In the genomic region with DNA sequence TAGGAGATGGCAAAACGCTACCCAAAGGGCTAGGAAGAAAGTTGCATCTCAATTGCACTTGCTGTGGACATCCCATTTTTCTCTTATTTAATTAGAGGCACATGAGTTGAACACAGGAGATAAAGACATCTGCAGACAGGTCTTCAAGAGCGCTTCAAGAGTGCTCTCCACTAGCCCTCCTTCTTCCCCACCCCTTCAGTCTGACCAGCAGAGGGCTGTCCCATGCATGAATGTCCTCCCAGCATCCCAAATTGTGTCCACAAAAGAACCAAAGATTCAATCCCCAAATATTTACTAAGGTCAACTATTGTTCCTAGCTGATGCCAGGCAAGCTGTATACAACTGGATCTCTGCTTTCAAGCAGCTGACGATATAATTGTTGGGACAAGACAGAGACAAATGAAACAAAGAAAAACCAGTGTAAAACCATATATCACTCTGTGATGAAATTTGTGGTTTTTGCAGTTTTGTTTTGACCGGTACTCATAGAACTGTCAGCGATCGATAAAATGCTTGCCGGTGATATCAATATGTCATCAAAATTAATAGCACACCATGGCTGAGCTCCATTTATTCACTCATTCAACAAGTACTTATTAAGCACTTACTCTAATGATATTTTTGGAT, we compare ENCODE assay signal across 21 cellular contexts.
DNase-seq lines count a peak whose midpoint lies in the region; ATAC-seq and TF ChIP-seq lines count a peak whose summit lies in the region.
"Had no signal": no experiment of that assay in that cellular context is flagged by ENCODE, and none has a peak within 500 bp of the region (broad histone marks: within the 10 kb centered on the region; RNA-seq: fewer than 3 reads in every experiment).

No MANE protein-coding gene starts in this region.

- no peaks in the 10 kb centered on the region for H3F3A ChIP-seq in DOHH2 (ENCODE audit: control insufficient read depth, insufficient read depth)

- BruUV-seq in Calu3 (replicated peaks; lab: Mats Ljungman, UMichigan): no TSS peak

- DNase-seq in GM13977 (ENCODE audit: low spot score): no peak
- no peak for DNase-seq in memory B cell (ENCODE audit: low spot score in 2 of 2)
- no peak for DNase-seq in Calu3
- DNase-seq in adrenal gland: no peak
- DNase-seq: CD8-positive, alpha-beta T cell; DMS 273 treated with DMSO at 0.1 percent for 48 hours; EL; GM23248; MM.1S; NCI-H1436; NCI-H2081 treated with DMSO at 0.1 percent for 48 hours; NCI-H2227 treated with DMSO at 0.1 percent for 48 hours; NCI-H524 treated with DMSO at 0.1 percent for 48 hours; Right ventricle myocardium superior had no signal

- no peak overlapping the region for H3K4me2 ChIP-seq in DOHH2 (ENCODE audit: low read length)
- no peak overlapping the region for H3K4me2 ChIP-seq in OCI-LY3 (ENCODE audit: low read length)
- H3K4me2 ChIP-seq: KMS-11 had no signal

- peaks cover 20% of the 10 kb centered on the region for H3K27me3 ChIP-seq in DOHH2 (ENCODE audit: control insufficient read depth, low read length)
- H3K27me3 ChIP-seq in OCI-LY3 (ENCODE audit: low read depth, low read length): peaks cover 75% of the 10 kb centered on the region
- H3K27me3 ChIP-seq in adrenal gland: no peaks in the 10 kb centered on the region

- H2AFZ ChIP-seq in OCI-LY3 (ENCODE audit: low read depth, low read length): no peak overlapping the region
- H2AFZ ChIP-seq: GM23248 had no signal

- no peak for TF ChIP-seq POLR2A in adrenal gland (IDR thresholded peaks at IDR 0.05)

- no peaks in the 10 kb centered on the region for H4K20me1 ChIP-seq in DOHH2 (ENCODE audit: control insufficient read depth, insufficient read depth, low read depth, low read length)
- H4K20me1 ChIP-seq in OCI-LY3 (ENCODE audit: insufficient read depth, low read length): no peaks in the 10 kb centered on the region

- H3K4me1 Mint-ChIP-seq in memory B cell: peaks cover 6% of the 10 kb centered on the region
- no peaks in the 10 kb centered on the region for H3K4me1 Mint-ChIP-seq in Calu3 (ENCODE audit: low read depth, unreplicated experiment)
- H3K4me1 Mint-ChIP-seq: B cell had no signal

- no peak overlapping the region for H3K4me3 ChIP-seq in DOHH2 (ENCODE audit: low read length)
- H3K4me3 ChIP-seq in OCI-LY3 (ENCODE audit: low read length): no peak overlapping the region
- H3K4me3 ChIP-seq in adrenal gland: no peak overlapping the region
- H3K4me3 ChIP-seq: GM23248 had no signal

- H3K9me2 ChIP-seq in DOHH2 (replicated peaks; ENCODE audit: control insufficient read depth, low read length): no peaks in the 10 kb centered on the region

- no peak for ATAC-seq in memory B cell (ENCODE audit: low read depth)
- ATAC-seq in HG03045 (IDR thresholded peaks at IDR 0.05; ENCODE audit: unreplicated experiment): no peak
- ATAC-seq: CD8-positive, alpha-beta T cell; Panc1; SK-N-SH treated with all-trans-retinoic acid at 6 μM for 48 hours had no signal

- peaks cover 7% of the 10 kb centered on the region for H3K36me3 Mint-ChIP-seq in memory B cell
- no peaks in the 10 kb centered on the region for H3K36me3 Mint-ChIP-seq in Calu3 (ENCODE audit: insufficient read depth, unreplicated experiment)
- H3K36me3 Mint-ChIP-seq: CD8-positive, alpha-beta T cell had no signal

- H3K27ac ChIP-seq in DOHH2 (ENCODE audit: low read depth, low read length): no peak overlapping the region
- H3K27ac ChIP-seq in OCI-LY3 (ENCODE audit: low read length): no peak overlapping the region
- no peak overlapping the region for H3K27ac ChIP-seq in adrenal gland
- H3K27ac ChIP-seq: GM23248, KMS-11 had no signal

- H3K9me3 ChIP-seq in DOHH2 (ENCODE audit: control insufficient read depth, insufficient read depth, low read length) (no peaks in the 10 kb centered on the region), OCI-LY3 (ENCODE audit: insufficient read depth, low read length) (no peaks in the 10 kb centered on the region), adrenal gland (replicated peaks in 1 of 3) (no peaks in the 10 kb centered on the region)

- CTCF ChIA-PET in Calu3 (lab: Charles Lee): no interaction called here

- no peaks in the 10 kb centered on the region for H3K9me3 Mint-ChIP-seq in memory B cell
- H3K9me3 Mint-ChIP-seq in Calu3 (ENCODE audit: low read depth, unreplicated experiment): no peaks in the 10 kb centered on the region
- H3K9me3 Mint-ChIP-seq: CD8-positive, alpha-beta T cell had no signal

- H3K27me3 Mint-ChIP-seq in memory B cell (no peaks in the 10 kb centered on the region), Calu3 (ENCODE audit: unreplicated experiment) (peaks cover 69% of the 10 kb centered on the region)

- in situ Hi-C loops in GM13977 (cut with MboI; ENCODE audit: low pct_unique_long_range_greater_than_20kb, low sequenced_read_pairs, unreplicated experiment): no loop called here

- H3K27ac Mint-ChIP-seq in memory B cell (peak overlapping the region; percentile 1), Calu3 (ENCODE audit: unreplicated experiment) (no peak overlapping the region)
- H3K27ac Mint-ChIP-seq: B cell; CD8-positive, alpha-beta T cell had no signal

- H3K36me3 ChIP-seq in DOHH2 (ENCODE audit: control insufficient read depth, low read length): no peaks in the 10 kb centered on the region
- no peaks in the 10 kb centered on the region for H3K36me3 ChIP-seq in OCI-LY3 (replicated peaks; ENCODE audit: low read depth, low read length)
- no peaks in the 10 kb centered on the region for H3K36me3 ChIP-seq in adrenal gland (replicated peaks in 1 of 2)

- TF ChIP-seq CTCF in DOHH2 (IDR thresholded peaks at IDR 0.05; ENCODE audit: low read depth, low read length, poor library complexity, severe bottlenecking) (peak; percentile 20), GM13977 (IDR thresholded peaks at IDR 0.05; ENCODE audit: extremely low read depth, insufficient read depth, missing control alignments) (peak; percentile 2), OCI-LY3 (IDR thresholded peaks at IDR 0.05; ENCODE audit: low read depth, low read length) (0 out of 2 replicates have a peak, but pooled peaks have one; percentile 25), Calu3 (IDR thresholded peaks at IDR 0.05; ENCODE audit: unreplicated experiment) (no peak), adrenal gland (IDR thresholded peaks at IDR 0.05) (no peak)

- H3K79me2 ChIP-seq in DOHH2 (ENCODE audit: control insufficient read depth, low read length): no peaks in the 10 kb centered on the region
- no peaks in the 10 kb centered on the region for H3K79me2 ChIP-seq in OCI-LY3 (ENCODE audit: low read length)

- intact Hi-C loops in Calu3 (cut with micrococcal nuclease; ENCODE audit: unreplicated experiment) (no loop called here), adrenal gland (cut with DNase I) (no loop called here)

- H3K9ac ChIP-seq in OCI-LY3 (ENCODE audit: low read length): no peak overlapping the region
- H3K9ac ChIP-seq: GM23248, KMS-11 had no signal

- no peaks in the 10 kb centered on the region for H3K4me1 ChIP-seq in DOHH2 (ENCODE audit: control insufficient read depth, low read length)
- no peaks in the 10 kb centered on the region for H3K4me1 ChIP-seq in OCI-LY3 (ENCODE audit: low read length)
- no peaks in the 10 kb centered on the region for H3K4me1 ChIP-seq in adrenal gland (replicated peaks in 1 of 2)

- H3K4me3 Mint-ChIP-seq in memory B cell (no peak overlapping the region), Calu3 (ENCODE audit: low read depth, unreplicated experiment) (no peak overlapping the region)
- H3K4me3 Mint-ChIP-seq: B cell; CD8-positive, alpha-beta T cell had no signal

- WGBS in adrenal gland, 4 donors: 71 to 85% (median 73%) methylated on average over 7 of the region's 7 CpGs

Comparison
In these comparisons a context has a peak if more than half of its experiments do, and no peak if none do; other contexts are left out.
1. CTCF ChIP-seq: peak in DOHH2 (single experiment), GM13977 (single experiment) and OCI-LY3 (single experiment); none in Calu3 (single experiment) and adrenal gland (0 of 6).